ENCODE assay signal across 8 cellular contexts in the genomic region with DNA sequence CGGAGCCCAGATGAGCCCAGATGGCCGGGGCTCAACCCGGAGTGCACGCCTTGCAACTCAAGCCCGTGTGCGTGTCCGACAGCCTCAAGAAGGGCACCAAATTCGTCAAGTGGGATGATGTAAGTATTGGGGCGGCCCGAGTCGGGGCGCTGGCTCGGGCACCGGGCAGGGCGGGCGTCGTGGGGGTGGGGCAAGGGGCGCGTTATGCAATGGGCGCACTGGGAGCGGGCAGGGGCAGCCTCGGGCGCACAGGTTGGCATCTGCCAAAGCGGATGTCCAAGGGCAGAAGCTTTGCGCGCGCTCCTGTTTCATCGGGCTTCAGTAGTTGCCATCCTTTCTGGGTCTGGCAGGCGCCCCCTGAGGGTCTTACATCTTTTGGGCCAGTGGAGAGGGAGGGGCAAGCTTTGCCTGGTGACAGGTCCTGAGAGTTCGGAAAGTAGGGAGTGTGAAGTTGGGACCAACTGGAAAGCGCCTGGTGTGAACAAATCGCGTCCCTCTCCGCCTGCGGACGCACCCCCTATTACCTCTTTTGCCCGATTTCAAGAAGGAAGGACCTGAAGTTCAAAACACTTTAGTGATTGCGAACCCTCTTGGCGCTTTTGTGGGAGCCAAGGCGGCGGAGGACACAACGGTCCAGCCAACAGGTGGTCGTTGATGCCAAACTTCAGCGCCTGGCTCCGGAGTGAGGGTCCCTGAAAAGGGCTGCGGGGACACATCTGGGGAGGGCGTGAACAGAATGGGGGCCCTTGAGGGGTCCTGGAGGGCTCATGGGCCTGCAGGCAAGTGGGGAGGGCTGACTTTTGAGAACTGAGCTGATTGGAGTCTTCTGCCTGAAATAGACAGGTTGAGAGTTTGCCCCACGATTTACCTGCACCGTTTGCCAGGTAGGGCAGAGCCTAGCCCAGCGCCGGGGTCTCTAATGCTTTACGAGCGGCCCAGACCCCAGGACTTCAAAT. TPM values are rescaled to one million over a fixed set of nuclear protein-coding genes. Genes with fewer than 3 reads are reported as not detected.
DNase-seq lines count a peak whose midpoint lies in the region; ATAC-seq, FAIRE-seq and TF ChIP-seq lines count a peak whose summit lies in the region.

No MANE protein-coding gene starts in this region.

- H3K9me3 ChIP-seq in ES-I3 (ENCODE audit: control insufficient read depth, insufficient read depth, low read length) = no peaks in the 10 kb centered on the region

- H3K36me3 ChIP-seq in ES-I3 (ENCODE audit: insufficient read depth, low read length) = no peaks in the 10 kb centered on the region
- no peaks in the 10 kb centered on the region for H3K36me3 ChIP-seq in bronchial epithelial cell (ENCODE audit: control insufficient read depth, insufficient read depth, low read length)

- peak overlapping the region; percentile 59 for H3K9ac ChIP-seq in ES-I3 (ENCODE audit: low read depth, low read length)

- peaks cover 12% of the 10 kb centered on the region for H3K4me1 ChIP-seq in ES-I3 (ENCODE audit: insufficient read depth, low read length)

- peak overlapping the region; percentile 8 for H3K4me3 ChIP-seq in bronchial epithelial cell (ENCODE audit: low read depth, low read length)

- H3K27me3 ChIP-seq in bronchial epithelial cell (ENCODE audit: control insufficient read depth, insufficient read depth, low read length) = peaks cover 8% of the 10 kb centered on the region
- H3K27me3 ChIP-seq in layer of hippocampus (ENCODE audit: control insufficient read depth, insufficient read depth, low read length) = no peaks in the 10 kb centered on the region

- peak overlapping the region; percentile 52 for H3K27ac ChIP-seq in layer of hippocampus (ENCODE audit: low read depth, low read length)

- no peak for FAIRE-seq in bronchial epithelial cell (lab: Jason Lieb, UNC)

- DNase-seq in NCI-H526 treated with DMSO at 0.1 percent for 48 hours (lab: John Stamatoyannopoulos, UW) (peak; percentile 10), bronchial epithelial cell (ENCODE audit: low read depth) (no peak), GM19238 (ENCODE audit: insufficient read length, low spot score) (no peak), NCI-H1092 treated with DMSO at 0.1 percent for 48 hours (lab: John Stamatoyannopoulos, UW) (no peak)
- DNase-seq in stimulated activated CD8-positive, alpha-beta memory T cell treated with anti-CD3 and anti-CD28 coated beads, Interleukin-12 subunit alpha, Interleukin-12 subunit beta, amount 100 ng/mL, for 4 hours (ENCODE audit: low read depth) = peak; percentile 20

- TF ChIP-seq CTCF in bronchial epithelial cell (IDR thresholded peaks at IDR 0.05; ENCODE audit: insufficient read depth, low read length, severe bottlenecking) = no peak

- no peak for ATAC-seq in GM18909 (IDR thresholded peaks at IDR 0.05; ENCODE audit: poor library complexity, unreplicated experiment)

RNA-seq across cellular contexts. Expression of gene PLCB1, which starts 0.8 kb away (rescaled TPM):
- 1.1 and 2.9 TPM in 2 replicates for total RNA-seq in bronchial epithelial cell

Comparison
In these comparisons a context has a peak if more than half of its experiments do, and no peak if none do; other contexts are left out.
1. DNase-seq: peak in NCI-H526 treated with DMSO at 0.1 percent for 48 hours (single experiment) and stimulated activated CD8-positive, alpha-beta memory T cell treated with anti-CD3 and anti-CD28 coated beads, Interleukin-12 subunit alpha, Interleukin-12 subunit beta, amount 100 ng/mL, for 4 hours (single experiment); none in bronchial epithelial cell (single experiment), GM19238 (single experiment) and NCI-H1092 treated with DMSO at 0.1 percent for 48 hours (single experiment).